1 cellular context compared by ENCODE assay signal in the genomic region with DNA sequence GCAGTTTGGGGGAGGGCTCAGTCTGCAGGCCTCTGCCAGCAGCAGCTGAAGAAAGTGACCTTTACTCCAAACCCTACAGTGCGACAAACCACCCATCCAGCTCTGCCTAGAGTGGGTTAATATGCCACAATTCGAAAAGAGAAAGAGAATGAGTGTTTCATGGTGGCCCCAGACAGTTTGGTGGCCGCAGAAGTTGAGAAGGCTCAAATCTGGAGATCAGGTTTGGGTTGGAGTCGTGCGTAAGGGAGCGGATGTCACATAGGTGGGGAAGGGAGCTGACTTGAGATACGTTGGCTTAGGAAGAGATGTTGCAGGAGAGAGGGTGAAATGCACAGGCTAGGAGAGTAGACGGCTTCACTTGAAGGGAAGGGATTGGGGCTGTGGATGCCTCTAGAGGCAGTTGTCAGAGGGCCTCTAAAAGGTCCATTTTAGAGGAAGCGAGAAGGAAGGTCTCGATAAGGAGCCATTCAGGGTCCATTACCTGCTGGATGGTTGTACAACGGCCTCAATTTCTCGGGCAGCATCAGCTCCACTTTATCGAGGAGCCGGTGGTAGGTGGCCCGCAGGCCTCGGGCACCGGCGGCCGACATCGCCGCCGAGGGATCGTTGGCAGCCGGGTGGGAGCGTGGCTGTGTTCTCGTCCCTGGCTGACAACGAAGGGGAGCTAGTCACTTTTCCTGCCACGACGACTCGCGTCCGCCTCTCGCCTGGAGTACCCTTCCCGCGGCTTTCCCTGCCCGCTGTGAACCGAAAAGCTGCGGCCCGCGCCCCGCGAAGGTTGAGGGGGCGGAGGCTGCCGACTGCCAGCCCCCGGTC.
A peak's percentile ranks its signal among the peaks of the same experiment; 100 is the strongest.
TF ChIP-seq lines count a peak whose summit lies in the region.

No MANE protein-coding gene starts in this region.

TF ChIP-seq in HepG2, 621 proteins besides CTCF, POLR2A, EP300 and RAD21 (continued from another document and continues in another):
- TF ChIP-seq, protein P1, sequence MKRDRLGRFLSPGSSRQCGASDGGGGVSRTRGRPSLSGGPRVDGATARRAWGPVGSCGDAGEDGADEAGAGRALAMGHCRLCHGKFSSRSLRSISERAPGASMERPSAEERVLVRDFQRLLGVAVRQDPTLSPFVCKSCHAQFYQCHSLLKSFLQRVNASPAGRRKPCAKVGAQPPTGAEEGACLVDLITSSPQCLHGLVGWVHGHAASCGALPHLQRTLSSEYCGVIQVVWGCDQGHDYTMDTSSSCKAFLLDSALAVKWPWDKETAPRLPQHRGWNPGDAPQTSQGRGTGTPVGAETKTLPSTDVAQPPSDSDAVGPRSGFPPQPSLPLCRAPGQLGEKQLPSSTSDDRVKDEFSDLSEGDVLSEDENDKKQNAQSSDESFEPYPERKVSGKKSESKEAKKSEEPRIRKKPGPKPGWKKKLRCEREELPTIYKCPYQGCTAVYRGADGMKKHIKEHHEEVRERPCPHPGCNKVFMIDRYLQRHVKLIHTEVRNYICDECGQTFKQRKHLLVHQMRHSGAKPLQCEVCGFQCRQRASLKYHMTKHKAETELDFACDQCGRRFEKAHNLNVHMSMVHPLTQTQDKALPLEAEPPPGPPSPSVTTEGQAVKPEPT (CRISPR knock-in tag; IDR thresholded peaks at IDR 0.05; ENCODE audit: low read depth): no peak
- peak; percentile 13 for TF ChIP-seq MED1 (CRISPR knock-in tag; IDR thresholded peaks at IDR 0.05)
- TF ChIP-seq ZNF12 (CRISPR knock-in tag; IDR thresholded peaks at IDR 0.05): no peak
- TF ChIP-seq SKI (IDR thresholded peaks at IDR 0.05; ENCODE audit: partially characterized antibody): no peak
- no peak for TF ChIP-seq ZC3H4 (CRISPR knock-in tag; IDR thresholded peaks at IDR 0.05; ENCODE audit: borderline replicate concordance)
- no peak for TF ChIP-seq KLF13 (CRISPR knock-in tag; IDR thresholded peaks at IDR 0.05)
- TF ChIP-seq, protein P2, sequence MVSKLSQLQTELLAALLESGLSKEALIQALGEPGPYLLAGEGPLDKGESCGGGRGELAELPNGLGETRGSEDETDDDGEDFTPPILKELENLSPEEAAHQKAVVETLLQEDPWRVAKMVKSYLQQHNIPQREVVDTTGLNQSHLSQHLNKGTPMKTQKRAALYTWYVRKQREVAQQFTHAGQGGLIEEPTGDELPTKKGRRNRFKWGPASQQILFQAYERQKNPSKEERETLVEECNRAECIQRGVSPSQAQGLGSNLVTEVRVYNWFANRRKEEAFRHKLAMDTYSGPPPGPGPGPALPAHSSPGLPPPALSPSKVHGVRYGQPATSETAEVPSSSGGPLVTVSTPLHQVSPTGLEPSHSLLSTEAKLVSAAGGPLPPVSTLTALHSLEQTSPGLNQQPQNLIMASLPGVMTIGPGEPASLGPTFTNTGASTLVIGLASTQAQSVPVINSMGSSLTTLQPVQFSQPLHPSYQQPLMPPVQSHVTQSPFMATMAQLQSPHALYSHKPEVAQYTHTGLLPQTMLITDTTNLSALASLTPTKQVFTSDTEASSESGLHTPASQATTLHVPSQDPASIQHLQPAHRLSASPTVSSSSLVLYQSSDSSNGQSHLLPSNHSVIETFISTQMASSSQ (IDR thresholded peaks at IDR 0.05; ENCODE audit: low read depth): no peak
- TF ChIP-seq, protein P2 (CRISPR knock-in tag; IDR thresholded peaks at IDR 0.05; ENCODE audit: borderline replicate concordance): no peak
- TF ChIP-seq PHF8 (CRISPR knock-in tag; IDR thresholded peaks at IDR 0.05): peak; percentile 63
- TF ChIP-seq MBNL3 (CRISPR knock-in tag; conservative IDR thresholded peaks at IDR 0.05): no peak
- TF ChIP-seq ZNF761 (CRISPR knock-in tag; conservative IDR thresholded peaks at IDR 0.05): no peak
- no peak for TF ChIP-seq YEATS2 (CRISPR knock-in tag; IDR thresholded peaks at IDR 0.05; ENCODE audit: borderline replicate concordance)
- TF ChIP-seq, protein P3, sequence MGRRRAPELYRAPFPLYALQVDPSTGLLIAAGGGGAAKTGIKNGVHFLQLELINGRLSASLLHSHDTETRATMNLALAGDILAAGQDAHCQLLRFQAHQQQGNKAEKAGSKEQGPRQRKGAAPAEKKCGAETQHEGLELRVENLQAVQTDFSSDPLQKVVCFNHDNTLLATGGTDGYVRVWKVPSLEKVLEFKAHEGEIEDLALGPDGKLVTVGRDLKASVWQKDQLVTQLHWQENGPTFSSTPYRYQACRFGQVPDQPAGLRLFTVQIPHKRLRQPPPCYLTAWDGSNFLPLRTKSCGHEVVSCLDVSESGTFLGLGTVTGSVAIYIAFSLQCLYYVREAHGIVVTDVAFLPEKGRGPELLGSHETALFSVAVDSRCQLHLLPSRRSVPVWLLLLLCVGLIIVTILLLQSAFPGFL (CRISPR knock-in tag; IDR thresholded peaks at IDR 0.05): no peak
- TF ChIP-seq MEIS1 (CRISPR knock-in tag; IDR thresholded peaks at IDR 0.05; ENCODE audit: borderline replicate concordance): peak; percentile 38; the same call in 1 of the 2 replicates
- TF ChIP-seq FOXM1 (CRISPR knock-in tag; IDR thresholded peaks at IDR 0.05): no peak
- peak; percentile 75 for TF ChIP-seq ZNF230 (CRISPR knock-in tag; IDR thresholded peaks at IDR 0.05)
- no peak; the same call in 1 of the 2 replicates for TF ChIP-seq ZNF792 (CRISPR knock-in tag; IDR thresholded peaks at IDR 0.05)
- TF ChIP-seq NR2F2 (IDR thresholded peaks at IDR 0.05; ENCODE audit: borderline replicate concordance, low read depth): 0 out of 2 replicates have a peak, but pooled peaks have one; percentile 5
- TF ChIP-seq, protein P4, sequence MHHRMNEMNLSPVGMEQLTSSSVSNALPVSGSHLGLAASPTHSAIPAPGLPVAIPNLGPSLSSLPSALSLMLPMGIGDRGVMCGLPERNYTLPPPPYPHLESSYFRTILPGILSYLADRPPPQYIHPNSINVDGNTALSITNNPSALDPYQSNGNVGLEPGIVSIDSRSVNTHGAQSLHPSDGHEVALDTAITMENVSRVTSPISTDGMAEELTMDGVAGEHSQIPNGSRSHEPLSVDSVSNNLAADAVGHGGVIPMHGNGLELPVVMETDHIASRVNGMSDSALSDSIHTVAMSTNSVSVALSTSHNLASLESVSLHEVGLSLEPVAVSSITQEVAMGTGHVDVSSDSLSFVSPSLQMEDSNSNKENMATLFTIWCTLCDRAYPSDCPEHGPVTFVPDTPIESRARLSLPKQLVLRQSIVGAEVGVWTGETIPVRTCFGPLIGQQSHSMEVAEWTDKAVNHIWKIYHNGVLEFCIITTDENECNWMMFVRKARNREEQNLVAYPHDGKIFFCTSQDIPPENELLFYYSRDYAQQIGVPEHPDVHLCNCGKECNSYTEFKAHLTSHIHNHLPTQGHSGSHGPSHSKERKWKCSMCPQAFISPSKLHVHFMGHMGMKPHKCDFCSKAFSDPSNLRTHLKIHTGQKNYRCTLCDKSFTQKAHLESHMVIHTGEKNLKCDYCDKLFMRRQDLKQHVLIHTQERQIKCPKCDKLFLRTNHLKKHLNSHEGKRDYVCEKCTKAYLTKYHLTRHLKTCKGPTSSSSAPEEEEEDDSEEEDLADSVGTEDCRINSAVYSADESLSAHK (CRISPR knock-in tag; IDR thresholded peaks at IDR 0.05; ENCODE audit: borderline replicate concordance): no peak
- TF ChIP-seq ZNF7 (CRISPR knock-in tag; IDR thresholded peaks at IDR 0.05): no peak
- TF ChIP-seq, protein P5, sequence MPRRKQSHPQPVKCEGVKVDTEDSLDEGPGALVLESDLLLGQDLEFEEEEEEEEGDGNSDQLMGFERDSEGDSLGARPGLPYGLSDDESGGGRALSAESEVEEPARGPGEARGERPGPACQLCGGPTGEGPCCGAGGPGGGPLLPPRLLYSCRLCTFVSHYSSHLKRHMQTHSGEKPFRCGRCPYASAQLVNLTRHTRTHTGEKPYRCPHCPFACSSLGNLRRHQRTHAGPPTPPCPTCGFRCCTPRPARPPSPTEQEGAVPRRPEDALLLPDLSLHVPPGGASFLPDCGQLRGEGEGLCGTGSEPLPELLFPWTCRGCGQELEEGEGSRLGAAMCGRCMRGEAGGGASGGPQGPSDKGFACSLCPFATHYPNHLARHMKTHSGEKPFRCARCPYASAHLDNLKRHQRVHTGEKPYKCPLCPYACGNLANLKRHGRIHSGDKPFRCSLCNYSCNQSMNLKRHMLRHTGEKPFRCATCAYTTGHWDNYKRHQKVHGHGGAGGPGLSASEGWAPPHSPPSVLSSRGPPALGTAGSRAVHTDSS (CRISPR knock-in tag; conservative IDR thresholded peaks at IDR 0.05): no peak; the same call in 1 of the 2 replicates
- TF ChIP-seq ZNF572 (CRISPR knock-in tag; IDR thresholded peaks at IDR 0.05): no peak
- TF ChIP-seq, protein P6, sequence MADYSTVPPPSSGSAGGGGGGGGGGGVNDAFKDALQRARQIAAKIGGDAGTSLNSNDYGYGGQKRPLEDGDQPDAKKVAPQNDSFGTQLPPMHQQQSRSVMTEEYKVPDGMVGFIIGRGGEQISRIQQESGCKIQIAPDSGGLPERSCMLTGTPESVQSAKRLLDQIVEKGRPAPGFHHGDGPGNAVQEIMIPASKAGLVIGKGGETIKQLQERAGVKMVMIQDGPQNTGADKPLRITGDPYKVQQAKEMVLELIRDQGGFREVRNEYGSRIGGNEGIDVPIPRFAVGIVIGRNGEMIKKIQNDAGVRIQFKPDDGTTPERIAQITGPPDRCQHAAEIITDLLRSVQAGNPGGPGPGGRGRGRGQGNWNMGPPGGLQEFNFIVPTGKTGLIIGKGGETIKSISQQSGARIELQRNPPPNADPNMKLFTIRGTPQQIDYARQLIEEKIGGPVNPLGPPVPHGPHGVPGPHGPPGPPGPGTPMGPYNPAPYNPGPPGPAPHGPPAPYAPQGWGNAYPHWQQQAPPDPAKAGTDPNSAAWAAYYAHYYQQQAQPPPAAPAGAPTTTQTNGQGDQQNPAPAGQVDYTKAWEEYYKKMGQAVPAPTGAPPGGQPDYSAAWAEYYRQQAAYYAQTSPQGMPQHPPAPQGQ (CRISPR knock-in tag; IDR thresholded peaks at IDR 0.05; ENCODE audit: borderline replicate concordance): no peak
- no peak for TF ChIP-seq ZNF629 (CRISPR knock-in tag; conservative IDR thresholded peaks at IDR 0.05)
- TF ChIP-seq, protein P7, sequence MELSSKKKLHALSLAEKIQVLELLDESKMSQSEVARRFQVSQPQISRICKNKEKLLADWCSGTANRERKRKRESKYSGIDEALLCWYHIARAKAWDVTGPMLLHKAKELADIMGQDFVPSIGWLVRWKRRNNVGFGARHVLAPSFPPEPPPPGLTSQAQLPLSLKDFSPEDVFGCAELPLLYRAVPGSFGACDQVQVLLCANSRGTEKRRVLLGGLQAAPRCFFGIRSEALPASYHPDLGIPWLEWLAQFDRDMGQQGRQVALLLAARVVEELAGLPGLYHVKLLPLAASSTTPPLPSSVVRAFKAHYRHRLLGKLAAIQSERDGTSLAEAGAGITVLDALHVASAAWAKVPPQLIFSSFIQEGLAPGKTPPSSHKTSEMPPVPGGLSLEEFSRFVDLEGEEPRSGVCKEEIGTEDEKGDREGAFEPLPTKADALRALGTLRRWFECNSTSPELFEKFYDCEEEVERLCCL (CRISPR knock-in tag; IDR thresholded peaks at IDR 0.05; ENCODE audit: borderline replicate concordance): no peak
- TF ChIP-seq, protein P8, sequence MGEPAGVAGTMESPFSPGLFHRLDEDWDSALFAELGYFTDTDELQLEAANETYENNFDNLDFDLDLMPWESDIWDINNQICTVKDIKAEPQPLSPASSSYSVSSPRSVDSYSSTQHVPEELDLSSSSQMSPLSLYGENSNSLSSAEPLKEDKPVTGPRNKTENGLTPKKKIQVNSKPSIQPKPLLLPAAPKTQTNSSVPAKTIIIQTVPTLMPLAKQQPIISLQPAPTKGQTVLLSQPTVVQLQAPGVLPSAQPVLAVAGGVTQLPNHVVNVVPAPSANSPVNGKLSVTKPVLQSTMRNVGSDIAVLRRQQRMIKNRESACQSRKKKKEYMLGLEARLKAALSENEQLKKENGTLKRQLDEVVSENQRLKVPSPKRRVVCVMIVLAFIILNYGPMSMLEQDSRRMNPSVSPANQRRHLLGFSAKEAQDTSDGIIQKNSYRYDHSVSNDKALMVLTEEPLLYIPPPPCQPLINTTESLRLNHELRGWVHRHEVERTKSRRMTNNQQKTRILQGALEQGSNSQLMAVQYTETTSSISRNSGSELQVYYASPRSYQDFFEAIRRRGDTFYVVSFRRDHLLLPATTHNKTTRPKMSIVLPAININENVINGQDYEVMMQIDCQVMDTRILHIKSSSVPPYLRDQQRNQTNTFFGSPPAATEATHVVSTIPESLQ (CRISPR knock-in tag; conservative IDR thresholded peaks at IDR 0.05): no peak
- TF ChIP-seq MTF2 (CRISPR knock-in tag; IDR thresholded peaks at IDR 0.05; ENCODE audit: borderline replicate concordance): no peak
- TF ChIP-seq KDM1A (CRISPR knock-in tag; IDR thresholded peaks at IDR 0.05): no peak
- TF ChIP-seq ZNF20 (CRISPR knock-in tag; IDR thresholded peaks at IDR 0.05): peak; percentile 84; the same call in 1 of the 2 replicates
- TF ChIP-seq ZNF274 (CRISPR knock-in tag; IDR thresholded peaks at IDR 0.05): no peak; the same call in 1 of the 2 replicates
- TF ChIP-seq, protein P9, sequence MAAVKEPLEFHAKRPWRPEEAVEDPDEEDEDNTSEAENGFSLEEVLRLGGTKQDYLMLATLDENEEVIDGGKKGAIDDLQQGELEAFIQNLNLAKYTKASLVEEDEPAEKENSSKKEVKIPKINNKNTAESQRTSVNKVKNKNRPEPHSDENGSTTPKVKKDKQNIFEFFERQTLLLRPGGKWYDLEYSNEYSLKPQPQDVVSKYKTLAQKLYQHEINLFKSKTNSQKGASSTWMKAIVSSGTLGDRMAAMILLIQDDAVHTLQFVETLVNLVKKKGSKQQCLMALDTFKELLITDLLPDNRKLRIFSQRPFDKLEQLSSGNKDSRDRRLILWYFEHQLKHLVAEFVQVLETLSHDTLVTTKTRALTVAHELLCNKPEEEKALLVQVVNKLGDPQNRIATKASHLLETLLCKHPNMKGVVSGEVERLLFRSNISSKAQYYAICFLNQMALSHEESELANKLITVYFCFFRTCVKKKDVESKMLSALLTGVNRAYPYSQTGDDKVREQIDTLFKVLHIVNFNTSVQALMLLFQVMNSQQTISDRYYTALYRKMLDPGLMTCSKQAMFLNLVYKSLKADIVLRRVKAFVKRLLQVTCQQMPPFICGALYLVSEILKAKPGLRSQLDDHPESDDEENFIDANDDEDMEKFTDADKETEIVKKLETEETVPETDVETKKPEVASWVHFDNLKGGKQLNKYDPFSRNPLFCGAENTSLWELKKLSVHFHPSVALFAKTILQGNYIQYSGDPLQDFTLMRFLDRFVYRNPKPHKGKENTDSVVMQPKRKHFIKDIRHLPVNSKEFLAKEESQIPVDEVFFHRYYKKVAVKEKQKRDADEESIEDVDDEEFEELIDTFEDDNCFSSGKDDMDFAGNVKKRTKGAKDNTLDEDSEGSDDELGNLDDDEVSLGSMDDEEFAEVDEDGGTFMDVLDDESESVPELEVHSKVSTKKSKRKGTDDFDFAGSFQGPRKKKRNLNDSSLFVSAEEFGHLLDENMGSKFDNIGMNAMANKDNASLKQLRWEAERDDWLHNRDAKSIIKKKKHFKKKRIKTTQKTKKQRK (IDR thresholded peaks at IDR 0.05; ENCODE audit: low read length): no peak
